20 cellular contexts compared by ENCODE assay signal in genomic region chr17:10041287-10041612, GRCh38.
DNase-seq lines count a peak whose midpoint lies in the region; ATAC-seq lines count a peak whose summit lies in the region.
"Had no signal": no experiment of that assay in that cellular context is flagged by ENCODE, and none has a peak within 500 bp of the region (broad histone marks: within the 10 kb centered on the region; RNA-seq: fewer than 3 reads in every experiment).

No MANE protein-coding gene starts in this region.

- no peaks in the 10 kb centered on the region for H3K4me1 ChIP-seq in effector memory CD4-positive, alpha-beta T cell (ENCODE audit: control insufficient read depth, insufficient read depth, low read length, poor library complexity, severe bottlenecking)
- H3K4me1 ChIP-seq: right lobe of liver had no signal

- H3K27ac ChIP-seq in effector memory CD4-positive, alpha-beta T cell (ENCODE audit: insufficient read depth, low read length, poor library complexity, severe bottlenecking) = no peak overlapping the region
- H3K27ac ChIP-seq: brain microvascular endothelial cell, epithelial cell of prostate, right lobe of liver, thoracic aorta had no signal

- no peak overlapping the region for H3K4me3 ChIP-seq in effector memory CD4-positive, alpha-beta T cell (ENCODE audit: insufficient read depth, low read depth, low read length, poor library complexity, severe bottlenecking)
- H3K4me3 ChIP-seq: right lobe of liver, thoracic aorta had no signal

- no peaks in the 10 kb centered on the region for H3K9me3 ChIP-seq in effector memory CD4-positive, alpha-beta T cell (ENCODE audit: control insufficient read depth, low read length)
- H3K9me3 ChIP-seq: right lobe of liver, thoracic aorta had no signal

- intact Hi-C loops in posterior vena cava (cut with DNase I) = no loop called here

- ATAC-seq in GM18511 (IDR thresholded peaks at IDR 0.05; ENCODE audit: unreplicated experiment) (peak; percentile 46), GM19455 (IDR thresholded peaks at IDR 0.05; ENCODE audit: unreplicated experiment) (peak; percentile 5)
- ATAC-seq: activated naive CD4-positive, alpha-beta T cell treated with anti-CD3 and anti-CD28 coated beads, Interleukin-2, amount 50 U/mL, for 72 hours had no signal

- DNase-seq in SW480 (ENCODE audit: low spot score) (peak; percentile 36), posterior vena cava (ENCODE audit: low spot score) (peak; percentile 79)
- DNase-seq in effector memory CD4-positive, alpha-beta T cell = no peak
- no peak for DNase-seq in stimulated activated CD4-positive, alpha-beta T cell treated with anti-CD3 and anti-CD28 coated beads, Interleukin-2, amount 100 ng/mL, for 48 hours
- DNase-seq in activated CD4-positive, CD25-positive, alpha-beta regulatory T cell treated with anti-CD3 and anti-CD28 coated beads, Interleukin-2, amount 50 U/mL, for 72 hours = no peak
- DNase-seq: activated CD4-positive, alpha-beta T cell treated with anti-CD3 and anti-CD28 coated beads, Interleukin-2, amount 10 ng/mL, durations not matched to agents 7 days and 5 days; activated T-cell treated with anti-CD3 and anti-CD28 coated beads, Interleukin-2, amount 50 U/mL, for 24 hours; brain microvascular endothelial cell; DMS53; NCI-H1694 treated with DMSO at 0.1 percent for 48 hours; NCI-H446 treated with DMSO at 0.1 percent for 48 hours; right lobe of liver; SHP77 treated with DMSO at 0.1 percent for 48 hours; stimulated activated CD4-positive, alpha-beta T cell treated with anti-CD3 and anti-CD28 coated beads, Interleukin-1b, Interleukin-23, amount 100 ng/mL, for 48 hours; T-helper 9 cell had no signal

- no peaks in the 10 kb centered on the region for H3K36me3 ChIP-seq in effector memory CD4-positive, alpha-beta T cell (ENCODE audit: control insufficient read depth, insufficient read depth, low read length)
- H3K36me3 ChIP-seq: brain microvascular endothelial cell, right lobe of liver, thoracic aorta had no signal

- peaks cover 2% of the 10 kb centered on the region for H3K27me3 ChIP-seq in effector memory CD4-positive, alpha-beta T cell (replicated peaks; ENCODE audit: control insufficient read depth, insufficient read depth, low read length, poor library complexity, severe bottlenecking)
- H3K27me3 ChIP-seq: brain microvascular endothelial cell, right lobe of liver had no signal

Comparison
In these comparisons a context has a peak if more than half of its experiments do, and no peak if none do; other contexts are left out.
1. DNase-seq: peak in SW480 (single experiment) and posterior vena cava (single experiment); none in effector memory CD4-positive, alpha-beta T cell (0 of 3), stimulated activated CD4-positive, alpha-beta T cell treated with anti-CD3 and anti-CD28 coated beads, Interleukin-2, amount 100 ng/mL, for 48 hours (0 of 2) and activated CD4-positive, CD25-positive, alpha-beta regulatory T cell treated with anti-CD3 and anti-CD28 coated beads, Interleukin-2, amount 50 U/mL, for 72 hours (single experiment).